8 cellular contexts compared by ENCODE assay signal in genomic region chr7:124101173-124101768, GRCh38.
DNase-seq lines count a peak whose midpoint lies in the region; ATAC-seq and TF ChIP-seq lines count a peak whose summit lies in the region.

No MANE protein-coding gene starts in this region.

- H3K4me1 ChIP-seq in body of pancreas = no peaks in the 10 kb centered on the region

- ATAC-seq in body of pancreas = no peak
- ATAC-seq in GM18861 (IDR thresholded peaks at IDR 0.05; ENCODE audit: unreplicated experiment) = no peak
- no peak for ATAC-seq in GM19455 (IDR thresholded peaks at IDR 0.05; ENCODE audit: unreplicated experiment)

- no peaks in the 10 kb centered on the region for H3K27me3 ChIP-seq in GM06990 (replicated peaks; ENCODE audit: control insufficient read depth, insufficient read depth, low read length)
- H3K27me3 ChIP-seq in body of pancreas = no peaks in the 10 kb centered on the region

- H3K4me3 ChIP-seq in GM06990 (replicated peaks; ENCODE audit: low read depth, low read length) (no peak overlapping the region), body of pancreas (no peak overlapping the region)

- TF ChIP-seq CTCF in GM06990 (IDR thresholded peaks at IDR 0.05; ENCODE audit: insufficient read depth, low read length, poor library complexity, severe bottlenecking) = peak; percentile 43
- TF ChIP-seq CTCF in body of pancreas (IDR thresholded peaks at IDR 0.05) = peak in 6 of 7 experiments; percentile 18 to 48 (median 36)

- WGBS in body of pancreas, 2 donors = 11 to 12% methylated on average over 5 of the region's 5 CpGs

- DNase-seq in GM06990 (ENCODE audit: extremely low read depth, insufficient read length) (no peak), KG1 (lab: John Stamatoyannopoulos, UW) (peak; percentile 10), body of pancreas (peak in 3 of 4 donors; percentile 13 to 39 (median 25)), middle frontal gyrus (ENCODE audit: extremely low spot score, low spot score) (peak; percentile 18), AG20443 (ENCODE audit: low spot score) (no peak)
- DNase-seq in activated T-cell treated with anti-CD3 and anti-CD28 coated beads, Interleukin-2, amount 50 U/mL, for 1 hour = no peak

- H3K9me3 ChIP-seq in body of pancreas = no peaks in the 10 kb centered on the region

- intact Hi-C loops in body of pancreas (cut with DNase I) = no loop called here

- no peaks in the 10 kb centered on the region for H3K36me3 ChIP-seq in GM06990 (ENCODE audit: control insufficient read depth, insufficient read depth, low read length)
- no peaks in the 10 kb centered on the region for H3K36me3 ChIP-seq in body of pancreas (replicated peaks in 1 of 2; ENCODE audit: insufficient read depth in 1 of 2, low read depth in 2 of 2)

- no peak overlapping the region for H3K27ac ChIP-seq in body of pancreas

- no peak for TF ChIP-seq POLR2A in body of pancreas (IDR thresholded peaks at IDR 0.05)

Comparison
In these comparisons a context has a peak if more than half of its experiments do, and no peak if none do; other contexts are left out.
1. DNase-seq: peak in KG1 (single experiment), body of pancreas (3 of 4) and middle frontal gyrus (single experiment); none in GM06990 (single experiment), activated T-cell treated with anti-CD3 and anti-CD28 coated beads, Interleukin-2, amount 50 U/mL, for 1 hour (single experiment) and AG20443 (single experiment).